Comparison of ENCODE assay signal across 21 cellular contexts in the genomic region with DNA sequence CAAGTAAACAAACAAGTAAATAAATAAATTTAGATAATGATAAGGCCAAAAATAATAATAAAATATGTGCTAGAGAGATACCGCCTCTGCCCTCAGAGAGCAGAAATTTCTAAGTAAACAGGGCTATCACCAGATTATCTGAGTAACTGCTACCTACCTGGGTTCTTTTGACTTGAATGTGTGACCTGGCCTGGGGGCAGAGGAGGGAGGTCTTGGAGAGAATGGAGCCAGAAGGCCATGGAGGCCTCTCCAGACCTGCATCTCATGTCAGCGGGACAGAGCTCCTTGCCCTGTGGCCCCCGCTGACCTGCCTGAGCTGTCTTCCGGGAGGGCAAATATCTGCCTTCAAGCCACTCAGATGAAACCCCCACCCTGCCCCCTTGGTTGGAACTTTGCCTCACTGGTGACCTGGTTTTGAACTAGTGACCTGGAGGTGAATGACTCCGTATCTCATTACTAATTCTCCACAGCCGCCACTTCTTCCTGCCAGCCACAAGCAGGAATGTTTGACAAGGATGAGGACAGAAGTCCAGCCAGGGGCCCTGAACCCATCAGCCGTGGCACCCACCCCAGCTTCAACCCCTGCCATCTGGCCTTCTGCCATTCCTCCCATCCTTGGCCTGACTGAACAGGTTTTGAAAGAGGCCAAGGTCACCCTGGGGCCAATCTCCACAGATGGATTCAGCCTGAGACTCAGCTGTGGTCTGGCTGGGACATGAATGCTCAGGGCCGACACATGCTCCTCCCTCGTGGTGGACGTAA.
DNase-seq lines count a peak whose midpoint lies in the region; ATAC-seq and TF ChIP-seq lines count a peak whose summit lies in the region.
"Had no signal": no experiment of that assay in that cellular context is flagged by ENCODE, and none has a peak within 500 bp of the region (broad histone marks: within the 10 kb centered on the region; RNA-seq: fewer than 3 reads in every experiment).

No MANE protein-coding gene starts in this region.

- TF ChIP-seq CTCF in breast epithelium (IDR thresholded peaks at IDR 0.05): no peak
- no peak for TF ChIP-seq CTCF in MCF 10A (IDR thresholded peaks at IDR 0.05; ENCODE audit: unreplicated experiment)
- TF ChIP-seq CTCF in chondrocyte (IDR thresholded peaks at IDR 0.05): no peak

- no peak for TF ChIP-seq POLR2A in breast epithelium (IDR thresholded peaks at IDR 0.05)

- peak overlapping the region; percentile 87 for H2AK5ac ChIP-seq in trophoblast cell (ENCODE audit: low read length)

- no peak overlapping the region for H3K9ac ChIP-seq in trophoblast cell (ENCODE audit: low read length)

- BruUV-seq in MCF 10A (replicated peaks; lab: Mats Ljungman, UMichigan): no TSS peak

- H3K4me1 Mint-ChIP-seq in MCF 10A (ENCODE audit: insufficient read depth, unreplicated experiment) (no peaks in the 10 kb centered on the region), T-helper 17 cell (peaks cover 23% of the 10 kb centered on the region), chondrocyte (ENCODE audit: low read depth) (no peaks in the 10 kb centered on the region)

- POLR2A ChIA-PET in MCF 10A (lab: Yijun Ruan, JAX): no interaction called here

- H3K27ac Mint-ChIP-seq in MCF 10A (ENCODE audit: low read depth, unreplicated experiment) (no peak overlapping the region), T-helper 17 cell (peak overlapping the region; percentile 97), chondrocyte (ENCODE audit: unreplicated experiment) (no peak overlapping the region)
- H3K27ac Mint-ChIP-seq: H9 had no signal

- no peaks in the 10 kb centered on the region for H3K27me3 Mint-ChIP-seq in MCF 10A (ENCODE audit: insufficient read depth, unreplicated experiment)
- no peaks in the 10 kb centered on the region for H3K27me3 Mint-ChIP-seq in T-helper 17 cell
- H3K27me3 Mint-ChIP-seq in chondrocyte (ENCODE audit: low read depth): peaks cover 2% of the 10 kb centered on the region

- H3K4me2 ChIP-seq in trophoblast cell (ENCODE audit: low read length): no peak overlapping the region

- H3K36me3 Mint-ChIP-seq in MCF 10A (ENCODE audit: insufficient read depth, unreplicated experiment): no peaks in the 10 kb centered on the region
- H3K36me3 Mint-ChIP-seq in T-helper 17 cell (ENCODE audit: low read depth): no peaks in the 10 kb centered on the region
- no peaks in the 10 kb centered on the region for H3K36me3 Mint-ChIP-seq in chondrocyte (ENCODE audit: low read depth)
- H3K36me3 Mint-ChIP-seq: CD14-positive monocyte had no signal

- no peaks in the 10 kb centered on the region for H3K79me2 ChIP-seq in trophoblast cell (ENCODE audit: control insufficient read depth, insufficient read depth, low read length, poor library complexity)

- peak overlapping the region; percentile 36 for H2BK120ac ChIP-seq in trophoblast cell (ENCODE audit: insufficient read depth, low read length, poor library complexity)

- H3K4ac ChIP-seq in trophoblast cell (ENCODE audit: low read depth, low read length): peak overlapping the region; percentile 15

- peak overlapping the region; percentile 46 for H4K8ac ChIP-seq in trophoblast cell (ENCODE audit: low read depth, low read length)

- H3K36me3 ChIP-seq in breast epithelium (no peaks in the 10 kb centered on the region), trophoblast cell (ENCODE audit: control insufficient read depth in 1 of 2, insufficient read depth in 2 of 2, low read length in 2 of 2) (no peaks in the 10 kb centered on the region)

- DNase-seq in breast epithelium (ENCODE audit: low spot score in 2 of 2): peak in 1 of 2 donors; percentile 73
- DNase-seq in MCF 10A (ENCODE audit: unreplicated experiment): no peak
- no peak for DNase-seq in T-helper 17 cell
- DNase-seq in left lobe of liver (ENCODE audit: low spot score): peak; percentile 96
- no peak for DNase-seq in trophoblast cell
- no peak for DNase-seq in putamen (ENCODE audit: low spot score)
- no peak for DNase-seq in chondrocyte (ENCODE audit: low spot score)
- DNase-seq: COR-L47, DMS 273 treated with DMSO at 0.1 percent for 48 hours, GF-D8, H9, IMR-90, NCI-H1417 treated with DMSO at 0.1 percent for 48 hours, NCI-H187 treated with DMSO at 0.1 percent for 48 hours, NCI-H2227 treated with DMSO at 0.1 percent for 48 hours, NCI-H510A treated with DMSO at 0.1 percent for 48 hours, NCI-H82 had no signal

- intact Hi-C loops in breast epithelium (cut with DNase I; ENCODE audit: low total_unique reads): no loop called here
- intact Hi-C loops in MCF 10A (cut with micrococcal nuclease): no loop called here

- H3K27me3 ChIP-seq in breast epithelium (no peaks in the 10 kb centered on the region), trophoblast cell (ENCODE audit: insufficient read depth, low read length) (peaks cover 3% of the 10 kb centered on the region)

- no peak overlapping the region for H4K12ac ChIP-seq in trophoblast cell (ENCODE audit: low read depth, low read length)

- H2BK5ac ChIP-seq in trophoblast cell (ENCODE audit: low read depth, low read length, poor library complexity): peak overlapping the region; percentile 45

- peak overlapping the region; percentile 63 for H4K91ac ChIP-seq in trophoblast cell (ENCODE audit: low read depth, low read length)

- peak overlapping the region; percentile 60 for H3K14ac ChIP-seq in trophoblast cell (ENCODE audit: low read length)

- H3K23ac ChIP-seq in trophoblast cell (ENCODE audit: low read length): no peak overlapping the region

- H3K4me1 ChIP-seq in breast epithelium (no peaks in the 10 kb centered on the region), trophoblast cell (ENCODE audit: control insufficient read depth in 1 of 2, insufficient read depth in 2 of 2, low read length in 2 of 2) (peaks cover 13 to 14% of the 10 kb centered on the region in 2 experiments)

- peaks cover 21% of the 10 kb centered on the region for H3K79me1 ChIP-seq in trophoblast cell (ENCODE audit: low read length)

- H3K9me3 Mint-ChIP-seq in MCF 10A (ENCODE audit: unreplicated experiment): no peaks in the 10 kb centered on the region
- no peaks in the 10 kb centered on the region for H3K9me3 Mint-ChIP-seq in chondrocyte (ENCODE audit: low read depth)

- WGBS in trophoblast cell (ENCODE audit: extremely low coverage, insufficient coverage, insufficient read length): no CpG with 5 or more reads among the region's 10 CpGs

- H3K4me3 ChIP-seq in breast epithelium: no peak overlapping the region
- no peak overlapping the region for H3K4me3 ChIP-seq in trophoblast cell (ENCODE audit: low read depth, low read length)

- H3K4me3 Mint-ChIP-seq in MCF 10A (ENCODE audit: unreplicated experiment): no peak overlapping the region
- H3K4me3 Mint-ChIP-seq in T-helper 17 cell: no peak overlapping the region
- no peak overlapping the region for H3K4me3 Mint-ChIP-seq in chondrocyte (ENCODE audit: unreplicated experiment)
- H3K4me3 Mint-ChIP-seq: CD14-positive monocyte, H9 had no signal

- CTCF ChIA-PET in MCF 10A (lab: Yijun Ruan, JAX): interaction anchor here (0.6 to 1.3 kb wide), 2 partner anchors 12 kb away, joined by 3 to 4 read pairs; no protein-coding TSS in a partner anchor

- H2AFZ ChIP-seq in trophoblast cell (ENCODE audit: insufficient read depth, low read length, poor library complexity): no peak overlapping the region

- H3K27ac ChIP-seq in breast epithelium (peak overlapping the region; percentile 29 to 32), trophoblast cell (ENCODE audit: low read depth, low read length) (no peak overlapping the region)
- H3K27ac ChIP-seq: 22Rv1, HL-60 had no signal

- H3K9me3 ChIP-seq in breast epithelium (no peaks in the 10 kb centered on the region), T-helper 17 cell (ENCODE audit: control insufficient read depth, low read length, poor library complexity, severe bottlenecking) (no peaks in the 10 kb centered on the region), trophoblast cell (ENCODE audit: insufficient read depth, low read depth, low read length) (no peaks in the 10 kb centered on the region)

- H2BK12ac ChIP-seq in trophoblast cell (ENCODE audit: low read length): peak overlapping the region; percentile 87

- peak overlapping the region; percentile 7 for H3K18ac ChIP-seq in trophoblast cell (ENCODE audit: low read length)

- ATAC-seq in T-helper 17 cell (no peak), left lobe of liver (peak; percentile 87), GM18858 (IDR thresholded peaks at IDR 0.05; ENCODE audit: unreplicated experiment) (no peak)
